Comparison of ENCODE assay signal across 1 cellular context in genomic region chr4:109315818-109316217, GRCh38.
TF ChIP-seq lines count a peak whose summit lies in the region.

No MANE protein-coding gene starts in this region.

TF ChIP-seq in K562, 482 proteins besides CTCF, POLR2A, EP300 and RAD21:
- TF ChIP-seq SMC3 (conservative IDR thresholded peaks at IDR 0.05; ENCODE audit: insufficient read depth, low read depth, low read length) (peak; percentile 31), SP1 (CRISPR knock-in tag; IDR thresholded peaks at IDR 0.05) (no peak)
